In genomic region chr22:20130739-20131592, GRCh38 we compare ENCODE assay signal across 8 cellular contexts. TPM values are rescaled to one million over a fixed set of nuclear protein-coding genes. Genes with fewer than 3 reads are reported as not detected.
DNase-seq lines count a peak whose midpoint lies in the region; ATAC-seq and TF ChIP-seq lines count a peak whose summit lies in the region.

No MANE protein-coding gene starts in this region.

- CTCF ChIA-PET in CD8-positive, alpha-beta T cell (lab: Charles Lee) = interaction anchor here (1.0 to 3.2 kb wide), 6 partner anchors 11 to 167 kb away, joined by 3 to 21 read pairs (median 8); no protein-coding TSS in a partner anchor

- H3K4me3 ChIP-seq in CD8-positive, alpha-beta T cell (ENCODE audit: low read depth, low read length) = peak overlapping the region; percentile 68
- peak overlapping the region; percentile 95 for H3K4me3 ChIP-seq in colonic mucosa

- H3K4me1 ChIP-seq in CD8-positive, alpha-beta T cell (ENCODE audit: insufficient read depth, low read length) = peaks cover 42% of the 10 kb centered on the region
- peaks cover 10% of the 10 kb centered on the region for H3K4me1 ChIP-seq in colonic mucosa

- H3K27ac ChIP-seq in CD8-positive, alpha-beta T cell (ENCODE audit: low read depth, low read length) = peak overlapping the region; percentile 58
- H3K27ac ChIP-seq in colonic mucosa = peak overlapping the region; percentile 89

- POLR2A ChIA-PET in CD8-positive, alpha-beta T cell (lab: Charles Lee) = interaction anchor here (1.1 to 2.6 kb wide), 2 partner anchors 13 to 161 kb away, joined by 3 to 17 read pairs; partner anchors contain the start of gene TRMT2A

- peak; percentile 46 to 89 (median 78) for DNase-seq in CD8-positive, alpha-beta T cell
- DNase-seq in LoVo (ENCODE audit: low spot score) (peak; percentile 66), colonic mucosa (peak; percentile 80), left colon (peak; percentile 82 to 90), NCI-H1694 (lab: John Stamatoyannopoulos, UW) (no peak)
- peak; percentile 79 for DNase-seq in activated CD4-positive, alpha-beta T cell treated with anti-CD3 and anti-CD28 coated beads for 48 hours
- peak; percentile 50 to 75 for DNase-seq in stimulated activated CD4-positive, alpha-beta T cell treated with anti-CD3 and anti-CD28 coated beads, Interleukin-1b, Interleukin-23, amount 100 ng/mL, for 1 hour (ENCODE audit: low read depth in 2 of 2)

- peak overlapping the region; percentile 66 to 96 for H3K9ac ChIP-seq in colonic mucosa (ENCODE audit: low read depth in 2 of 2, low read length in 2 of 2)

- H3K27me3 ChIP-seq in CD8-positive, alpha-beta T cell (ENCODE audit: insufficient read depth, low read length) = no peaks in the 10 kb centered on the region
- H3K27me3 ChIP-seq in colonic mucosa = no peaks in the 10 kb centered on the region

- H3K4me3 Mint-ChIP-seq in CD8-positive, alpha-beta T cell = peak overlapping the region; percentile 61

- peak overlapping the region; percentile 60 for H3K27ac Mint-ChIP-seq in CD8-positive, alpha-beta T cell

- no peaks in the 10 kb centered on the region for H3K9me3 ChIP-seq in CD8-positive, alpha-beta T cell (ENCODE audit: low read length)
- H3K9me3 ChIP-seq in colonic mucosa = no peaks in the 10 kb centered on the region

- peaks cover 22% of the 10 kb centered on the region for H3K36me3 Mint-ChIP-seq in CD8-positive, alpha-beta T cell

- peak; percentile 76 for ATAC-seq in CD8-positive, alpha-beta T cell
- peak; percentile 49 for ATAC-seq in GM21390 (IDR thresholded peaks at IDR 0.05; ENCODE audit: unreplicated experiment)
- peak; percentile 83 for ATAC-seq in left colon

- intact Hi-C loops in CD8-positive, alpha-beta T cell (cut with DNase I, micrococcal nuclease) = loop anchor here (1.0 to 10.0 kb wide), 9 partner anchors 14 to 406 kb away; partner anchors contain the start of genes DGCR8 (in 2 of the 2), TANGO2 (in 2 of the 2), TRMT2A (in 2 of the 2) and ARVCF (in 1 of the 2)
- intact Hi-C loops in colonic mucosa (cut with DNase I) (no loop called here), left colon (cut with DNase I, micrococcal nuclease) (no loop called here)

- no peaks in the 10 kb centered on the region for H3K27me3 Mint-ChIP-seq in CD8-positive, alpha-beta T cell (ENCODE audit: low read depth)

- peaks cover 29% of the 10 kb centered on the region for H3K4me1 Mint-ChIP-seq in CD8-positive, alpha-beta T cell (ENCODE audit: low read depth)

- no peaks in the 10 kb centered on the region for H3K9me3 Mint-ChIP-seq in CD8-positive, alpha-beta T cell

- no peak for TF ChIP-seq CTCF in CD8-positive, alpha-beta T cell (IDR thresholded peaks at IDR 0.05)
- TF ChIP-seq CTCF in colonic mucosa (IDR thresholded peaks at IDR 0.05) = no peak

- no peaks in the 10 kb centered on the region for H3K36me3 ChIP-seq in CD8-positive, alpha-beta T cell (ENCODE audit: insufficient read depth, low read length)
- no peaks in the 10 kb centered on the region for H3K36me3 ChIP-seq in colonic mucosa

RNA-seq across cellular contexts. Expression of gene ZDHHC8, which starts 0.6 kb away (rescaled TPM):
- 10 to 100 TPM; 39.3 to 43.4 TPM for total RNA-seq in CD8-positive, alpha-beta T cell
- total RNA-seq in colonic mucosa = 10 to 100 TPM; 27.9 to 34.1 TPM
- total RNA-seq in left colon = 10 to 100 TPM; 36.9 to 37.0 TPM

RNA-seq across cellular contexts. Expression of gene TRMT2A, which starts 13.9 kb away (rescaled TPM):
- total RNA-seq in CD8-positive, alpha-beta T cell = 10 to 100 TPM; 57.8 to 62.8 TPM
- total RNA-seq in colonic mucosa (10 to 100 TPM; 31.9 to 63.6 TPM), left colon (10 to 100 TPM; 33.3 to 36.4 TPM)

RNA-seq across cellular contexts. Expression of gene RANBP1, which starts 15.1 kb away (rescaled TPM):
- total RNA-seq in CD8-positive, alpha-beta T cell = 10 to 100 TPM; 61.5 to 66.2 TPM
- total RNA-seq in colonic mucosa (100 to 1,000 TPM in 1 of 2 donors, 10 to 100 TPM in 1; 71.2 to 266 TPM), left colon (10 to 100 TPM; 57.2 to 80.3 TPM)

RNA-seq across cellular contexts. Expression of gene CCDC188, which starts 19.9 kb away (rescaled TPM):
- not detected for total RNA-seq in CD8-positive, alpha-beta T cell
- total RNA-seq in colonic mucosa (under 1 TPM; 0.22 to 0.32 TPM), left colon (1 to 10 TPM in 1 of 2 donors, under 1 TPM in 1; 0.58 to 1.5 TPM)

RNA-seq across cellular contexts. Expression of gene DGCR8, which starts 50.9 kb away (rescaled TPM):
- total RNA-seq in CD8-positive, alpha-beta T cell = 10 to 100 TPM; 16.9 to 22.1 TPM
- total RNA-seq in colonic mucosa (10 to 100 TPM; 21.1 to 52.7 TPM), left colon (10 to 100 TPM; 32.7 to 46.8 TPM)

Comparison
In these comparisons a context has a peak if more than half of its experiments do, and no peak if none do; other contexts are left out.
1. intact Hi-C loops: an anchor here in CD8-positive, alpha-beta T cell (1.0 to 10.0 kb wide); none called in colonic mucosa and left colon.